In the genomic region with DNA sequence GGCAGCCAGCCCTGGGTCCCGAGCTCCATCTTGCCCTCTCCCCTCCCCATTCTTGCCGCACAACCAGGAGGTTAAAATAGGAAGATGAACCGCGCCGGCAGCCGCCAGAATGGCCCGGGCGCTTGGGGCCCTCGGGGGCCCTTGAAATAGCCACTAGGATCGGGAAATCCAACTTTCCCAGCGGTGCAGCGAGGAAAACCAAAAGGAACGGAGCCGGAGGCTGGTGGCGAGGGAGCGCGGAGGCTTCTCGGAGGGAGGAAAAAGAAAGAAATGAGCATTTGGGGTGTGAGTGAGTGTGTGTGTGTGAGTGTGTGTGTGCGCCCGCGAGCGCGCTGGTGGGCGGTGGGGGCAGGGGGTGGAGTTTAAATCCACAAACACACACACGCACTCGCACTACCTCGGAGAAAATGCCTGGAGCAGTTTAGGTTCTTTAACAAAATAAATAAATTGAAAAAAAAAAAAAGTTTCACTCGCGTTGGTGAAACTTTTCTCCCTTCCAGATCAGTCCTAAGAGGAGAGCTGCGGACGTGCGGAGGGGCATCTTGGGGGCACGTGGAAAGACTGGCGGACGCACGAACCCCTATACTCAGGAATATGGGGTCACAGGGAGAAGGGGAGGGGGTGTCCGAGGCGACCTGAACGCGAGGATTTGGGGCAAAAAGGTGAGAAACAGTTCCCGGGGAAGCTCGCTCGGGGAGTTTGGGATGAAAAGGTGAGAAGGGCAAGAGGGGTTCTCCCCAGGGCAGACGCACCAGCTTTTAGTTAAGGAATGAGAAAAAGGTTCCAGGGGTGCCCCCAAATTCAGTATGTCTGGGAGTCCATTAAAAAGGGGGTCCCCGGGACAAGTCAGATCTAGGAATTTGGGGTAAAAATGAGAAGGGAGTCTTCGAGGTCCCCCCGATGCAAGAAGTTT, we compare ENCODE assay signal across 1 cellular context.
TF ChIP-seq lines count a peak whose summit lies in the region.

No MANE protein-coding gene starts in this region.

TF ChIP-seq in HEK293, 187 proteins besides CTCF, POLR2A, EP300 and RAD21 (continued from another document and continues in another):
- TF ChIP-seq, protein P1, sequence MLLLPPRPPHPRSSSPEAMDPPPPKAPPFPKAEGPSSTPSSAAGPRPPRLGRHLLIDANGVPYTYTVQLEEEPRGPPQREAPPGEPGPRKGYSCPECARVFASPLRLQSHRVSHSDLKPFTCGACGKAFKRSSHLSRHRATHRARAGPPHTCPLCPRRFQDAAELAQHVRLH (tag by site-specific recombination; IDR thresholded peaks at IDR 0.05) = no peak
- TF ChIP-seq ZNF133 (tag by site-specific recombination; IDR thresholded peaks at IDR 0.05) = no peak
- TF ChIP-seq, protein P2, sequence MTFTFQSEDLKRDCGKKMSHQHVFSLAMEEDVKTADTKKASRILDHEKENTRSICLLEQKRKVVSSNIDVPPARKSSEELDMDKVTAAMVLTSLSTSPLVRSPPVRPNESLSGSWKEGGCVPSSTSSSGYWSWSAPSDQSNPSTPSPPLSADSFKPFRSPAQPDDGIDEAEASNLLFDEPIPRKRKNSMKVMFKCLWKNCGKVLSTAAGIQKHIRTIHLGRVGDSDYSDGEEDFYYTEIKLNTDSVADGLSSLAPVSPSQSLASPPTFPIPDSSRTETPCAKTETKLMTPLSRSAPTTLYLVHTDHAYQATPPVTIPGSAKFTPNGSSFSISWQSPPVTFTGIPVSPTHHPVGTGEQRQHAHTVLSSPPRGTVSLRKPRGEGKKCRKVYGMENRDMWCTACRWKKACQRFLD (tag by site-specific recombination; IDR thresholded peaks at IDR 0.05) = no peak
- TF ChIP-seq ZNF184 (tag by site-specific recombination; IDR thresholded peaks at IDR 0.05) = no peak
- TF ChIP-seq ZNF121 (tag by site-specific recombination; IDR thresholded peaks at IDR 0.05) = no peak
- TF ChIP-seq ZNF341 (tag by site-specific recombination; IDR thresholded peaks at IDR 0.05; ENCODE audit: low read depth) = peak; percentile 74
- TF ChIP-seq ZNF335 (tag by site-specific recombination; conservative IDR thresholded peaks at IDR 0.05) = peak; percentile 97
- TF ChIP-seq GLIS1 (tag by site-specific recombination; IDR thresholded peaks at IDR 0.05) = peak; percentile 70; the same call in 1 of the 2 replicates
- TF ChIP-seq ZNF555 (tag by site-specific recombination; conservative IDR thresholded peaks at IDR 0.05) = no peak
- peak; percentile 49; the same call in 1 of the 2 replicates for TF ChIP-seq ZNF561 (tag by site-specific recombination; IDR thresholded peaks at IDR 0.05; ENCODE audit: borderline replicate concordance)
- peak; percentile 58; the same call in 1 of the 2 replicates for TF ChIP-seq ZNF76 (tag by site-specific recombination; IDR thresholded peaks at IDR 0.05; ENCODE audit: borderline replicate concordance, low read depth)
- TF ChIP-seq TCF7L2 (IDR thresholded peaks at IDR 0.05; ENCODE audit: borderline replicate concordance, low read depth, low read length) = no peak
- TF ChIP-seq, protein P3, sequence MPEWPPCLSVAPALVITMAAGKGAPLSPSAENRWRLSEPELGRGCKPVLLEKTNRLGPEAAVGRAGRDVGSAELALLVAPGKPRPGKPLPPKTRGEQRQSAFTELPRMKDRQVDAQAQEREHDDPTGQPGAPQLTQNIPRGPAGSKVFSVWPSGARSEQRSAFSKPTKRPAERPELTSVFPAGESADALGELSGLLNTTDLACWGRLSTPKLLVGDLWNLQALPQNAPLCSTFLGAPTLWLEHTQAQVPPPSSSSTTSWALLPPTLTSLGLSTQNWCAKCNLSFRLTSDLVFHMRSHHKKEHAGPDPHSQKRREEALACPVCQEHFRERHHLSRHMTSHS (tag by site-specific recombination; IDR thresholded peaks at IDR 0.05) = no peak
- TF ChIP-seq, protein P4, sequence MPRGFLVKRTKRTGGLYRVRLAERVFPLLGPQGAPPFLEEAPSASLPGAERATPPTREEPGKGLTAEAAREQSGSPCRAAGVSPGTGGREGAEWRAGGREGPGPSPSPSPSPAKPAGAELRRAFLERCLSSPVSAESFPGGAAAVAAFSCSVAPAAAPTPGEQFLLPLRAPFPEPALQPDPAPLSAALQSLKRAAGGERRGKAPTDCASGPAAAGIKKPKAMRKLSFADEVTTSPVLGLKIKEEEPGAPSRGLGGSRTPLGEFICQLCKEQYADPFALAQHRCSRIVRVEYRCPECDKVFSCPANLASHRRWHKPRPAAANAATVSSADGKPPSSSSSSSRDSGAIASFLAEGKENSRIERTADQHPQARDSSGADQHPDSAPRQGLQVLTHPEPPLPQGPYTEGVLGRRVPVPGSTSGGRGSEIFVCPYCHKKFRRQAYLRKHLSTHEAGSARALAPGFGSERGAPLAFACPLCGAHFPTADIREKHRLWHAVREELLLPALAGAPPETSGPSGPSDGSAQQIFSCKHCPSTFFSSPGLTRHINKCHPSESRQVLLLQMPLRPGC (tag by site-specific recombination; IDR thresholded peaks at IDR 0.05) = no peak
- TF ChIP-seq ZBTB20 (tag by site-specific recombination; IDR thresholded peaks at IDR 0.05) = peak; percentile 83
- TF ChIP-seq, protein P5, sequence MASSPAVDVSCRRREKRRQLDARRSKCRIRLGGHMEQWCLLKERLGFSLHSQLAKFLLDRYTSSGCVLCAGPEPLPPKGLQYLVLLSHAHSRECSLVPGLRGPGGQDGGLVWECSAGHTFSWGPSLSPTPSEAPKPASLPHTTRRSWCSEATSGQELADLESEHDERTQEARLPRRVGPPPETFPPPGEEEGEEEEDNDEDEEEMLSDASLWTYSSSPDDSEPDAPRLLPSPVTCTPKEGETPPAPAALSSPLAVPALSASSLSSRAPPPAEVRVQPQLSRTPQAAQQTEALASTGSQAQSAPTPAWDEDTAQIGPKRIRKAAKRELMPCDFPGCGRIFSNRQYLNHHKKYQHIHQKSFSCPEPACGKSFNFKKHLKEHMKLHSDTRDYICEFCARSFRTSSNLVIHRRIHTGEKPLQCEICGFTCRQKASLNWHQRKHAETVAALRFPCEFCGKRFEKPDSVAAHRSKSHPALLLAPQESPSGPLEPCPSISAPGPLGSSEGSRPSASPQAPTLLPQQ (tag by site-specific recombination; IDR thresholded peaks at IDR 0.05) = peak; percentile 83
- TF ChIP-seq, protein P6, sequence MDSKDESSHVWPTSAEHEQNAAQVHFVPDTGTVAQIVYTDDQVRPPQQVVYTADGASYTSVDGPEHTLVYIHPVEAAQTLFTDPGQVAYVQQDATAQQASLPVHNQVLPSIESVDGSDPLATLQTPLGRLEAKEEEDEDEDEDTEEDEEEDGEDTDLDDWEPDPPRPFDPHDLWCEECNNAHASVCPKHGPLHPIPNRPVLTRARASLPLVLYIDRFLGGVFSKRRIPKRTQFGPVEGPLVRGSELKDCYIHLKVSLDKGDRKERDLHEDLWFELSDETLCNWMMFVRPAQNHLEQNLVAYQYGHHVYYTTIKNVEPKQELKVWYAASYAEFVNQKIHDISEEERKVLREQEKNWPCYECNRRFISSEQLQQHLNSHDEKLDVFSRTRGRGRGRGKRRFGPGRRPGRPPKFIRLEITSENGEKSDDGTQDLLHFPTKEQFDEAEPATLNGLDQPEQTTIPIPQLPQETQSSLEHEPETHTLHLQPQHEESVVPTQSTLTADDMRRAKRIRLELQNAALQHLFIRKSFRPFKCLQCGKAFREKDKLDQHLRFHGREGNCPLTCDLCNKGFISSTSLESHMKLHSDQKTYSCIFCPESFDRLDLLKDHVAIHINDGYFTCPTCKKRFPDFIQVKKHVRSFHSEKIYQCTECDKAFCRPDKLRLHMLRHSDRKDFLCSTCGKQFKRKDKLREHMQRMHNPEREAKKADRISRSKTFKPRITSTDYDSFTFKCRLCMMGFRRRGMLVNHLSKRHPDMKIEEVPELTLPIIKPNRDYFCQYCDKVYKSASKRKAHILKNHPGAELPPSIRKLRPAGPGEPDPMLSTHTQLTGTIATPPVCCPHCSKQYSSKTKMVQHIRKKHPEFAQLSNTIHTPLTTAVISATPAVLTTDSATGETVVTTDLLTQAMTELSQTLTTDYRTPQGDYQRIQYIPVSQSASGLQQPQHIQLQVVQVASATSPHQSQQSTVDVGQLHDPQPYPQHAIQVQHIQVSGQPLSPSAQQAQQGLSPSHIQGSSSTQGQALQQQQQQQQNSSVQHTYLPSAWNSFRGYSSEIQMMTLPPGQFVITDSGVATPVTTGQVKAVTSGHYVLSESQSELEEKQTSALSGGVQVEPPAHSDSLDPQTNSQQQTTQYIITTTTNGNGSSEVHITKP (tag by site-specific recombination; IDR thresholded peaks at IDR 0.05) = peak; percentile 51; the same call in 1 of the 2 replicates
- TF ChIP-seq, protein P7, sequence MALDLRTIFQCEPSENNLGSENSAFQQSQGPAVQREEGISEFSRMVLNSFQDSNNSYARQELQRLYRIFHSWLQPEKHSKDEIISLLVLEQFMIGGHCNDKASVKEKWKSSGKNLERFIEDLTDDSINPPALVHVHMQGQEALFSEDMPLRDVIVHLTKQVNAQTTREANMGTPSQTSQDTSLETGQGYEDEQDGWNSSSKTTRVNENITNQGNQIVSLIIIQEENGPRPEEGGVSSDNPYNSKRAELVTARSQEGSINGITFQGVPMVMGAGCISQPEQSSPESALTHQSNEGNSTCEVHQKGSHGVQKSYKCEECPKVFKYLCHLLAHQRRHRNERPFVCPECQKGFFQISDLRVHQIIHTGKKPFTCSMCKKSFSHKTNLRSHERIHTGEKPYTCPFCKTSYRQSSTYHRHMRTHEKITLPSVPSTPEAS (tag by site-specific recombination; IDR thresholded peaks at IDR 0.05) = peak; percentile 88
- no peak for TF ChIP-seq ZNF677 (tag by site-specific recombination; IDR thresholded peaks at IDR 0.05)
- peak; percentile 85 for TF ChIP-seq GLIS2 (tag by site-specific recombination; IDR thresholded peaks at IDR 0.05)
- peak; percentile 83 for TF ChIP-seq KLF8 (tag by site-specific recombination; IDR thresholded peaks at IDR 0.05)
- TF ChIP-seq ZNF138 (tag by site-specific recombination; IDR thresholded peaks at IDR 0.05; ENCODE audit: borderline replicate concordance) = no peak
- peak; percentile 58 for TF ChIP-seq ZBTB8A (tag by site-specific recombination; IDR thresholded peaks at IDR 0.05)
- TF ChIP-seq, protein P8, sequence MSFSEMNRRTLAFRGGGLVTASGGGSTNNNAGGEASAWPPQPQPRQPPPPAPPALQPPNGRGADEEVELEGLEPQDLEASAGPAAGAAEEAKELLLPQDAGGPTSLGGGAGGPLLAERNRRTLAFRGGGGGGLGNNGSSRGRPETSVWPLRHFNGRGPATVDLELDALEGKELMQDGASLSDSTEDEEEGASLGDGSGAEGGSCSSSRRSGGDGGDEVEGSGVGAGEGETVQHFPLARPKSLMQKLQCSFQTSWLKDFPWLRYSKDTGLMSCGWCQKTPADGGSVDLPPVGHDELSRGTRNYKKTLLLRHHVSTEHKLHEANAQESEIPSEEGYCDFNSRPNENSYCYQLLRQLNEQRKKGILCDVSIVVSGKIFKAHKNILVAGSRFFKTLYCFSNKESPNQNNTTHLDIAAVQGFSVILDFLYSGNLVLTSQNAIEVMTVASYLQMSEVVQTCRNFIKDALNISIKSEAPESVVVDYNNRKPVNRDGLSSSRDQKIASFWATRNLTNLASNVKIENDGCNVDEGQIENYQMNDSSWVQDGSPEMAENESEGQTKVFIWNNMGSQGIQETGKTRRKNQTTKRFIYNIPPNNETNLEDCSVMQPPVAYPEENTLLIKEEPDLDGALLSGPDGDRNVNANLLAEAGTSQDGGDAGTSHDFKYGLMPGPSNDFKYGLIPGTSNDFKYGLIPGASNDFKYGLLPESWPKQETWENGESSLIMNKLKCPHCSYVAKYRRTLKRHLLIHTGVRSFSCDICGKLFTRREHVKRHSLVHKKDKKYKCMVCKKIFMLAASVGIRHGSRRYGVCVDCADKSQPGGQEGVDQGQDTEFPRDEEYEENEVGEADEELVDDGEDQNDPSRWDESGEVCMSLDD (tag by site-specific recombination; IDR thresholded peaks at IDR 0.05) = peak; percentile 81
- TF ChIP-seq, protein P9, sequence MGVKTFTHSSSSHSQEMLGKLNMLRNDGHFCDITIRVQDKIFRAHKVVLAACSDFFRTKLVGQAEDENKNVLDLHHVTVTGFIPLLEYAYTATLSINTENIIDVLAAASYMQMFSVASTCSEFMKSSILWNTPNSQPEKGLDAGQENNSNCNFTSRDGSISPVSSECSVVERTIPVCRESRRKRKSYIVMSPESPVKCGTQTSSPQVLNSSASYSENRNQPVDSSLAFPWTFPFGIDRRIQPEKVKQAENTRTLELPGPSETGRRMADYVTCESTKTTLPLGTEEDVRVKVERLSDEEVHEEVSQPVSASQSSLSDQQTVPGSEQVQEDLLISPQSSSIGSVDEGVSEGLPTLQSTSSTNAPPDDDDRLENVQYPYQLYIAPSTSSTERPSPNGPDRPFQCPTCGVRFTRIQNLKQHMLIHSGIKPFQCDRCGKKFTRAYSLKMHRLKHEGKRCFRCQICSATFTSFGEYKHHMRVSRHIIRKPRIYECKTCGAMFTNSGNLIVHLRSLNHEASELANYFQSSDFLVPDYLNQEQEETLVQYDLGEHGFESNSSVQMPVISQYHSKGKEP (tag by site-specific recombination; IDR thresholded peaks at IDR 0.05) = no peak
- no peak for TF ChIP-seq ZNF302 (tag by site-specific recombination; IDR thresholded peaks at IDR 0.05; ENCODE audit: low read depth)
- TF ChIP-seq ZNF830 (tag by site-specific recombination; IDR thresholded peaks at IDR 0.05; ENCODE audit: low read depth) = no peak
- TF ChIP-seq ZNF239 (tag by site-specific recombination; IDR thresholded peaks at IDR 0.05) = 0 out of 2 replicates have a peak, but pooled peaks have one; percentile 70
- TF ChIP-seq ZNF585B (tag by site-specific recombination; IDR thresholded peaks at IDR 0.05) = no peak
- TF ChIP-seq ZNF202 (tag by site-specific recombination; IDR thresholded peaks at IDR 0.05; ENCODE audit: borderline replicate concordance) = no peak
- TF ChIP-seq HOXC10 (CRISPR knock-in tag; IDR thresholded peaks at IDR 0.05) = no peak
- TF ChIP-seq, protein P10, sequence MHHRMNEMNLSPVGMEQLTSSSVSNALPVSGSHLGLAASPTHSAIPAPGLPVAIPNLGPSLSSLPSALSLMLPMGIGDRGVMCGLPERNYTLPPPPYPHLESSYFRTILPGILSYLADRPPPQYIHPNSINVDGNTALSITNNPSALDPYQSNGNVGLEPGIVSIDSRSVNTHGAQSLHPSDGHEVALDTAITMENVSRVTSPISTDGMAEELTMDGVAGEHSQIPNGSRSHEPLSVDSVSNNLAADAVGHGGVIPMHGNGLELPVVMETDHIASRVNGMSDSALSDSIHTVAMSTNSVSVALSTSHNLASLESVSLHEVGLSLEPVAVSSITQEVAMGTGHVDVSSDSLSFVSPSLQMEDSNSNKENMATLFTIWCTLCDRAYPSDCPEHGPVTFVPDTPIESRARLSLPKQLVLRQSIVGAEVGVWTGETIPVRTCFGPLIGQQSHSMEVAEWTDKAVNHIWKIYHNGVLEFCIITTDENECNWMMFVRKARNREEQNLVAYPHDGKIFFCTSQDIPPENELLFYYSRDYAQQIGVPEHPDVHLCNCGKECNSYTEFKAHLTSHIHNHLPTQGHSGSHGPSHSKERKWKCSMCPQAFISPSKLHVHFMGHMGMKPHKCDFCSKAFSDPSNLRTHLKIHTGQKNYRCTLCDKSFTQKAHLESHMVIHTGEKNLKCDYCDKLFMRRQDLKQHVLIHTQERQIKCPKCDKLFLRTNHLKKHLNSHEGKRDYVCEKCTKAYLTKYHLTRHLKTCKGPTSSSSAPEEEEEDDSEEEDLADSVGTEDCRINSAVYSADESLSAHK (tag by site-specific recombination; IDR thresholded peaks at IDR 0.05) = no peak; the same call in 1 of the 2 replicates
- TF ChIP-seq GLI2 (tag by site-specific recombination; IDR thresholded peaks at IDR 0.05; ENCODE audit: borderline replicate concordance, low read depth) = no peak
